In the genomic region with DNA sequence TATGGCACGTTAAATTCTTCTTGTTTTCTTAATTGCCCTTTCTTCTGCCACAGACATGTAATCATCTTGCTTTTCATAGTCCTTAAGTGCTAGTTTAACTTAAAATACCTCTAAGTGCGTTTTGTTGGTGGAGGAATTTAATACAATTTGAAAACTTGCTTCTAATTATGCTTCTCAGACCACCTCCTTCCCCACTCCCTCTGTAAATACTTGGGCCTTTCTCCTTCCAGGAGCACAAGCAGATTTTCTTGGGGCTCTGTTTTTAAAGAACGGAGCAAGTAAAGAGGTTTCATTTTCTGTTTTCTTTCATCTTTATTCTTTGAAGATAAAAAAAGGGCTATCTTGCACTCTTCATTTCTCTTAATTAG, we compare ENCODE assay signal across 9 cellular contexts. TPM values are rescaled to one million over a fixed set of nuclear protein-coding genes. Genes with fewer than 3 reads are reported as not detected.
DNase-seq lines count a peak whose midpoint lies in the region; ATAC-seq and TF ChIP-seq lines count a peak whose summit lies in the region.
"Had no signal": no experiment of that assay in that cellular context is flagged by ENCODE, and none has a peak within 500 bp of the region (broad histone marks: within the 10 kb centered on the region; RNA-seq: fewer than 3 reads in every experiment).

No MANE protein-coding gene starts in this region.

- peak overlapping the region; percentile 78 to 93 (median 88) for H3K4me2 ChIP-seq in BLaER1 treated with 17β-estradiol and CSF1 and Interleukin-3, amounts not matched to agents 10 nM and 100 nM
- H3K4me2 ChIP-seq in neural progenitor cell: peak overlapping the region; percentile 99

- H3K4me3 ChIP-seq in BLaER1 treated with 17β-estradiol and CSF1 and Interleukin-3, amounts not matched to agents 10 nM and 100 nM: peak overlapping the region; percentile 66 to 81 (median 71)
- peak overlapping the region; percentile 80 for H3K4me3 ChIP-seq in choroid plexus epithelial cell (ENCODE audit: low read depth, low read length)
- peak overlapping the region; percentile 98 for H3K4me3 ChIP-seq in neural progenitor cell

- peaks cover 14% of the 10 kb centered on the region for H3K9me3 Mint-ChIP-seq in neural progenitor cell

- H3K9me3 ChIP-seq in BLaER1 treated with 17β-estradiol and CSF1 and Interleukin-3, amounts not matched to agents 10 nM and 100 nM (replicated peaks in 1 of 11): peaks cover 0 to 15% (median 12%) of the 10 kb centered on the region in 11 experiments; a peak in 12 of 22 replicates
- H3K9me3 ChIP-seq in neural progenitor cell (ENCODE audit: low read depth): no peaks in the 10 kb centered on the region

- TF ChIP-seq CTCF in choroid plexus epithelial cell (conservative IDR thresholded peaks at IDR 0.05; ENCODE audit: low read depth, low read length) (no peak), neural progenitor cell (IDR thresholded peaks at IDR 0.05) (no peak)

- peaks cover 32% of the 10 kb centered on the region for H3K36me3 Mint-ChIP-seq in neural progenitor cell
- H3K36me3 Mint-ChIP-seq: IgD-negative memory B cell had no signal

- peaks cover 0 to 3% (median 0%) of the 10 kb centered on the region in 11 experiments; a peak in 1 of 22 replicates for H4K20me1 ChIP-seq in BLaER1 treated with 17β-estradiol and CSF1 and Interleukin-3, amounts not matched to agents 10 nM and 100 nM
- H4K20me1 ChIP-seq in neural progenitor cell (ENCODE audit: low read depth): peaks cover 40% of the 10 kb centered on the region

- no peak overlapping the region for H3K27ac Mint-ChIP-seq in neural progenitor cell
- H3K27ac Mint-ChIP-seq: IgD-negative memory B cell had no signal

- peaks cover 45% of the 10 kb centered on the region for H3K79me2 ChIP-seq in neural progenitor cell (ENCODE audit: low read depth)

- peaks cover 13 to 28% (median 23%) of the 10 kb centered on the region in 11 experiments for H3K36me3 ChIP-seq in BLaER1 treated with 17β-estradiol and CSF1 and Interleukin-3, amounts not matched to agents 10 nM and 100 nM
- H3K36me3 ChIP-seq in neural progenitor cell: peaks cover 27% of the 10 kb centered on the region

- H3K4me3 Mint-ChIP-seq in neural progenitor cell: no peak overlapping the region
- H3K4me3 Mint-ChIP-seq: IgD-negative memory B cell had no signal

- H3F3A ChIP-seq in neural progenitor cell (ENCODE audit: low read depth): peaks cover 64% of the 10 kb centered on the region

- ATAC-seq in HG02885 (IDR thresholded peaks at IDR 0.05; ENCODE audit: poor library complexity, unreplicated experiment) (peak; percentile 29), GM21526 (IDR thresholded peaks at IDR 0.05; ENCODE audit: low FRiP score, unreplicated experiment) (no peak), GM21515 (IDR thresholded peaks at IDR 0.05; ENCODE audit: unreplicated experiment) (no peak)

- peak; percentile 57 for DNase-seq in choroid plexus epithelial cell (ENCODE audit: low read depth)
- peak; percentile 46 for DNase-seq in neural progenitor cell (ENCODE audit: low spot score)
- no peak for DNase-seq in NCI-H2196 treated with DMSO at 0.1 percent for 48 hours (lab: John Stamatoyannopoulos, UW; ENCODE audit: unreplicated experiment)
- no peak for DNase-seq in HuH-7.5 (ENCODE audit: low spot score)

- H3K4me1 Mint-ChIP-seq in neural progenitor cell: peaks cover 49% of the 10 kb centered on the region
- H3K4me1 Mint-ChIP-seq: IgD-negative memory B cell had no signal

- peak overlapping the region; percentile 77 to 86 (median 81) for H3K9ac ChIP-seq in BLaER1 treated with 17β-estradiol and CSF1 and Interleukin-3, amounts not matched to agents 10 nM and 100 nM
- peak overlapping the region; percentile 8 for H3K9ac ChIP-seq in neural progenitor cell

- peak overlapping the region; percentile 72 to 86 (median 83) for H3K27ac ChIP-seq in BLaER1 treated with 17β-estradiol and CSF1 and Interleukin-3, amounts not matched to agents 10 nM and 100 nM
- H3K27ac ChIP-seq in neural progenitor cell: peak overlapping the region; percentile 99

- H3K27me3 Mint-ChIP-seq in neural progenitor cell (ENCODE audit: insufficient read depth, low read depth): no peaks in the 10 kb centered on the region
- H3K27me3 Mint-ChIP-seq: IgD-negative memory B cell had no signal

- no peaks in the 10 kb centered on the region for H3K27me3 ChIP-seq in BLaER1 treated with 17β-estradiol and CSF1 and Interleukin-3, amounts not matched to agents 10 nM and 100 nM
- H3K27me3 ChIP-seq in neural progenitor cell: no peaks in the 10 kb centered on the region

- H3K4me1 ChIP-seq in BLaER1 treated with 17β-estradiol and CSF1 and Interleukin-3, amounts not matched to agents 10 nM and 100 nM: peaks cover 40 to 59% (median 56%) of the 10 kb centered on the region in 10 experiments
- peaks cover 57% of the 10 kb centered on the region for H3K4me1 ChIP-seq in neural progenitor cell

- no peak overlapping the region for H2AFZ ChIP-seq in neural progenitor cell (replicated peaks)

RNA-seq across cellular contexts. Expression of gene PCDH18, which starts 0.6 kb away (rescaled TPM):
- total RNA-seq in neural progenitor cell (ENCODE audit: low replicate concordance): 162 and 220 TPM in 2 replicates

Comparison
In these comparisons a context has a peak if more than half of its experiments do, and no peak if none do; other contexts are left out.
1. DNase-seq: peak in choroid plexus epithelial cell (single experiment) and neural progenitor cell (single experiment); none in NCI-H2196 treated with DMSO at 0.1 percent for 48 hours (single experiment) and HuH-7.5 (single experiment).
2. Peak in every context shown above with its lines, with median percentiles within 50 percentile points of each other: H3K4me3 ChIP-seq.